1 cellular context compared by ENCODE assay signal in genomic region chr9:125238127-125238914, GRCh38.
TF ChIP-seq lines count a peak whose summit lies in the region.

No MANE protein-coding gene starts in this region.

TF ChIP-seq in HepG2, 621 proteins besides CTCF, POLR2A, EP300 and RAD21:
- peak; percentile 38 for TF ChIP-seq AGO2 (optimal IDR thresholded peaks at IDR 0.05; ENCODE audit: low read depth, low read length)
- TF ChIP-seq FOXK1 (CRISPR knock-in tag; IDR thresholded peaks at IDR 0.05; ENCODE audit: borderline replicate concordance, low read depth) = no peak
- no peak for TF ChIP-seq NCOR1 (IDR thresholded peaks at IDR 0.05; ENCODE audit: borderline replicate concordance, low read length)
- TF ChIP-seq RBFOX2 (IDR thresholded peaks at IDR 0.05; ENCODE audit: low read depth, low read length) = peak; percentile 70
- TF ChIP-seq, protein P1, sequence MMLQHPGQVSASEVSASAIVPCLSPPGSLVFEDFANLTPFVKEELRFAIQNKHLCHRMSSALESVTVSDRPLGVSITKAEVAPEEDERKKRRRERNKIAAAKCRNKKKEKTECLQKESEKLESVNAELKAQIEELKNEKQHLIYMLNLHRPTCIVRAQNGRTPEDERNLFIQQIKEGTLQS (CRISPR knock-in tag; IDR thresholded peaks at IDR 0.05) = no peak
- TF ChIP-seq ZSCAN9 (CRISPR knock-in tag; IDR thresholded peaks at IDR 0.05; ENCODE audit: borderline replicate concordance) = no peak
- TF ChIP-seq, protein P2, sequence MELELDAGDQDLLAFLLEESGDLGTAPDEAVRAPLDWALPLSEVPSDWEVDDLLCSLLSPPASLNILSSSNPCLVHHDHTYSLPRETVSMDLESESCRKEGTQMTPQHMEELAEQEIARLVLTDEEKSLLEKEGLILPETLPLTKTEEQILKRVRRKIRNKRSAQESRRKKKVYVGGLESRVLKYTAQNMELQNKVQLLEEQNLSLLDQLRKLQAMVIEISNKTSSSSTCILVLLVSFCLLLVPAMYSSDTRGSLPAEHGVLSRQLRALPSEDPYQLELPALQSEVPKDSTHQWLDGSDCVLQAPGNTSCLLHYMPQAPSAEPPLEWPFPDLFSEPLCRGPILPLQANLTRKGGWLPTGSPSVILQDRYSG (CRISPR knock-in tag; IDR thresholded peaks at IDR 0.05) = no peak
- TF ChIP-seq ZFP62 (CRISPR knock-in tag; IDR thresholded peaks at IDR 0.05) = no peak
- no peak for TF ChIP-seq PTBP1 (IDR thresholded peaks at IDR 0.05; ENCODE audit: low read depth, low read length, poor library complexity, severe bottlenecking)
- no peak for TF ChIP-seq SPEN (CRISPR knock-in tag; IDR thresholded peaks at IDR 0.05; ENCODE audit: low read depth)
- 0 out of 2 replicates have a peak, but pooled peaks have one; percentile 20 for TF ChIP-seq POLR2AphosphoS5 (IDR thresholded peaks at IDR 0.05; ENCODE audit: low read depth, low read length)
- TF ChIP-seq, protein P3, sequence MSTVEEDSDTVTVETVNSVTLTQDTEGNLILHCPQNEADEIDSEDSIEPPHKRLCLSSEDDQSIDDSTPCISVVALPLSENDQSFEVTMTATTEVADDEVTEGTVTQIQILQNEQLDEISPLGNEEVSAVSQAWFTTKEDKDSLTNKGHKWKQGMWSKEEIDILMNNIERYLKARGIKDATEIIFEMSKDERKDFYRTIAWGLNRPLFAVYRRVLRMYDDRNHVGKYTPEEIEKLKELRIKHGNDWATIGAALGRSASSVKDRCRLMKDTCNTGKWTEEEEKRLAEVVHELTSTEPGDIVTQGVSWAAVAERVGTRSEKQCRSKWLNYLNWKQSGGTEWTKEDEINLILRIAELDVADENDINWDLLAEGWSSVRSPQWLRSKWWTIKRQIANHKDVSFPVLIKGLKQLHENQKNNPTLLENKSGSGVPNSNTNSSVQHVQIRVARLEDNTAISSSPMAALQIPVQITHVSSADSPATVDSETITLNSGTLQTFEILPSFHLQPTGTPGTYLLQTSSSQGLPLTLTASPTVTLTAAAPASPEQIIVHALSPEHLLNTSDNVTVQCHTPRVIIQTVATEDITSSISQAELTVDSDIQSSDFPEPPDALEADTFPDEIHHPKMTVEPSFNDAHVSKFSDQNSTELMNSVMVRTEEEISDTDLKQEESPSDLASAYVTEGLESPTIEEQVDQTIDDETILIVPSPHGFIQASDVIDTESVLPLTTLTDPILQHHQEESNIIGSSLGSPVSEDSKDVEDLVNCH (CRISPR knock-in tag; IDR thresholded peaks at IDR 0.05) = no peak
TF ChIP-seq in HepG2: peak in this region for 3.
